Comparison of ENCODE assay signal across 15 cellular contexts in the genomic region with DNA sequence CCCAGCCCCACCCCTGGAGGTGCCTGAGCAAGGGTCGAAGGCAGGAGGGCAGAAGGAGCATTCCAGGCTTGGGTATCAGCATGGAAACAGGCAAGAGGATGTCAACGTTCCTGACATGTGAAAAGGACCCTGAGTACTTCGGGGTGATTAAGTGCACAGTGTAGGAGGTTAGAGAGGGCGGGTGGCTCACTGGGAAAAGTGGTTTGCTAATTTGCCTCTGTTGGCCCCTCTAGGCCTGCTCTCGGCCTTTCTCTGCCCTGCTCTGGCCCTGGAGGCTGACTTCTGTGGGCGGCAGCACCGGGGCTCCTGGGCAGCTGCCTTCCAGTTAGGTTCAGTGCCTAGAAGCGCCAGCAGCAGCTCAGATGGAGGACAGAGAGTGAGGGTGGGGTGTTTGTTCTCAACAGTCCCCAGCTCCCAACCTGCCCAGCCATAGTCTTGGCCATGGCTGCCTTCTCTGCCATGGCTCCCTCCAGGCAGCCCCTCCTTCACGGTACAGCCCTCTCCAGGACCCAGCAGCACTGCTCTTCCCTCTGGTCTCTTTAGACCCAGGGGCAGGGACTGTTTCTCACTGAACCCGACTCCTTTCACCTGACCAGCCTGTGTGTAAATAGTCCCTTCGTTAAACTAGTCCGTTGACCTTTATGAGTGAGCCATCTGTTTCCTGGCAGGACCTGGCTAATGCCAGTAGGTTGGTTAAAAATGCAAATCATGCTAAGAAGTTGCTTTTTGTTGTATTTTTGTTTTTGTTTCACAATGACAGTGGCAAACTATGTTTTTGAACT.
DNase-seq lines count a peak whose midpoint lies in the region; ATAC-seq, FAIRE-seq and TF ChIP-seq lines count a peak whose summit lies in the region.
"Had no signal": no experiment of that assay in that cellular context is flagged by ENCODE, and none has a peak within 500 bp of the region (broad histone marks: within the 10 kb centered on the region; RNA-seq: fewer than 3 reads in every experiment).

No MANE protein-coding gene starts in this region.

- no peaks in the 10 kb centered on the region for H3K36me3 Mint-ChIP-seq in astrocyte (ENCODE audit: low read depth, unreplicated experiment)

- H3K36me3 ChIP-seq in astrocyte (ENCODE audit: insufficient read depth, low read length) (no peaks in the 10 kb centered on the region), pancreas (no peaks in the 10 kb centered on the region)
- H3K36me3 ChIP-seq: gastroesophageal sphincter had no signal

- no peaks in the 10 kb centered on the region for H3K27me3 Mint-ChIP-seq in astrocyte (ENCODE audit: low read depth, unreplicated experiment)

- in situ Hi-C loops in GM13977 (cut with MboI; ENCODE audit: low pct_unique_long_range_greater_than_20kb, low sequenced_read_pairs, unreplicated experiment), result no loop called here

- no peak overlapping the region for H3K27ac ChIP-seq in astrocyte (ENCODE audit: low read depth, low read length)
- H3K27ac ChIP-seq in pancreas, result no peak overlapping the region
- H3K27ac ChIP-seq: gastroesophageal sphincter, RWPE1 had no signal

- FAIRE-seq in GM12892 (lab: Jason Lieb, UNC), result peak; percentile 30
- no peak for FAIRE-seq in astrocyte (lab: Jason Lieb, UNC)
- FAIRE-seq in pancreas (lab: Jason Lieb, UNC), result no peak

- no peak overlapping the region for H3K4me3 ChIP-seq in astrocyte (ENCODE audit: insufficient read depth, low read depth, low read length)
- H3K4me3 ChIP-seq in pancreas, result no peak overlapping the region
- H3K4me3 ChIP-seq: gastroesophageal sphincter had no signal

- no peak for TF ChIP-seq POLR2A in GM12892 (IDR thresholded peaks at IDR 0.05; ENCODE audit: low read depth, low read length)

- 68 to 71% methylated on average over 12 of the region's 12 CpGs for WGBS in pancreas, 2 donors

- H3K4me1 ChIP-seq in astrocyte (ENCODE audit: insufficient read depth, low read length) (peaks cover 34% of the 10 kb centered on the region), pancreas (peaks cover 0 to 11% (median 0%) of the 10 kb centered on the region in 3 donors)

- H3K9me3 ChIP-seq in astrocyte (ENCODE audit: insufficient read depth, low read depth, low read length) (no peaks in the 10 kb centered on the region), pancreas (no peaks in the 10 kb centered on the region)
- H3K9me3 ChIP-seq: gastroesophageal sphincter had no signal

- DNase-seq in GM12892 (ENCODE audit: insufficient read length) (no peak), astrocyte (ENCODE audit: low read depth) (no peak), pancreas (no peak), GM13977 (ENCODE audit: low spot score) (no peak), T1000 (lab: John Stamatoyannopoulos, UW) (no peak), RPMI8226 (no peak)
- DNase-seq: activated CD8-positive, alpha-beta T cell treated with anti-CD3 and anti-CD28 coated beads for 36 hours; NCI-H226; stimulated activated CD4-positive, alpha-beta T cell treated with anti-CD3 and anti-CD28 coated beads, Interleukin-4, amount 100 ng/mL, for 4 hours; stimulated activated naive CD8-positive, alpha-beta T cell treated with anti-CD3 and anti-CD28 coated beads, Interleukin-15, Interleukin-2, amounts not matched to agents 100 U/mL and 50 U/mL, for 24 hours; T-helper 9 cell had no signal

- peaks cover 51% of the 10 kb centered on the region for H3K4me1 Mint-ChIP-seq in astrocyte (ENCODE audit: low read depth, unreplicated experiment)

- intact Hi-C loops in pancreas (cut with DNase I), result no loop called here

- no peaks in the 10 kb centered on the region for H4K20me1 ChIP-seq in astrocyte (ENCODE audit: insufficient read depth, low read length)

- no peak overlapping the region for H2AFZ ChIP-seq in astrocyte (ENCODE audit: low read depth, low read length)

- H3K27ac Mint-ChIP-seq in astrocyte (ENCODE audit: unreplicated experiment), result peak overlapping the region; percentile 6
- H3K27ac Mint-ChIP-seq: activated CD8-positive, alpha-beta T cell treated with anti-CD3 and anti-CD28 coated beads for 36 hours; CD14-positive monocyte had no signal

- H3K27me3 ChIP-seq in astrocyte (ENCODE audit: insufficient read depth, low read length) (no peaks in the 10 kb centered on the region), pancreas (no peaks in the 10 kb centered on the region)
- H3K27me3 ChIP-seq: gastroesophageal sphincter had no signal

- TF ChIP-seq CTCF in astrocyte (IDR thresholded peaks at IDR 0.05; ENCODE audit: insufficient read depth, low read depth, low read length) (no peak), pancreas (IDR thresholded peaks at IDR 0.05) (no peak), GM13977 (IDR thresholded peaks at IDR 0.05; ENCODE audit: extremely low read depth, insufficient read depth, missing control alignments) (no peak)

- peak; percentile 51 for ATAC-seq in HG02798 (IDR thresholded peaks at IDR 0.05; ENCODE audit: poor library complexity, unreplicated experiment)
- peak in 3 of 4 donors; percentile 28 to 82 (median 61) for ATAC-seq in pancreas
- ATAC-seq: activated CD8-positive, alpha-beta T cell treated with anti-CD3 and anti-CD28 coated beads for 36 hours; gastroesophageal sphincter; stimulated activated naive CD8-positive, alpha-beta T cell treated with anti-CD3 and anti-CD28 coated beads, Interleukin-15, Interleukin-2, amounts not matched to agents 100 U/mL and 50 U/mL, for 24 hours had no signal

- H3K79me2 ChIP-seq in astrocyte (ENCODE audit: insufficient read depth, low read length), result no peaks in the 10 kb centered on the region

- no peaks in the 10 kb centered on the region for H3K9me3 Mint-ChIP-seq in astrocyte (ENCODE audit: unreplicated experiment)
- H3K9me3 Mint-ChIP-seq: activated CD8-positive, alpha-beta T cell treated with anti-CD3 and anti-CD28 coated beads for 36 hours had no signal

- no peak overlapping the region for H3K4me3 Mint-ChIP-seq in astrocyte (ENCODE audit: unreplicated experiment)
- H3K4me3 Mint-ChIP-seq: activated CD8-positive, alpha-beta T cell treated with anti-CD3 and anti-CD28 coated beads for 36 hours; CD14-positive monocyte had no signal

- H3K9ac ChIP-seq in astrocyte (ENCODE audit: low read length), result no peak overlapping the region

- H3K4me2 ChIP-seq in astrocyte (ENCODE audit: low read length), result no peak overlapping the region
